Comparison of ENCODE assay signal across 8 cellular contexts in genomic region chr18:45686892-45687611, GRCh38. TPM values are rescaled to one million over a fixed set of nuclear protein-coding genes. Genes with fewer than 3 reads are reported as not detected.
A peak's percentile ranks its signal among the peaks of the same experiment; 100 is the strongest.
DNase-seq lines count a peak whose midpoint lies in the region; ATAC-seq, FAIRE-seq and TF ChIP-seq lines count a peak whose summit lies in the region.

No MANE protein-coding gene starts in this region.

- TF ChIP-seq CTCF in kidney (IDR thresholded peaks at IDR 0.05; ENCODE audit: borderline replicate concordance, extremely low read depth, insufficient read depth) = no peak

- DNase-seq in GM12892 (ENCODE audit: insufficient read length) = peak; percentile 45
- DNase-seq in KG1 (lab: John Stamatoyannopoulos, UW) = peak; percentile 42
- peak; percentile 43 to 49 for DNase-seq in activated CD4-positive, alpha-beta T cell treated with anti-CD3 and anti-CD28 coated beads, Interleukin-2, amount 50 U/mL, for 48 hours
- DNase-seq in kidney = peak; percentile 77
- DNase-seq in DMS79 treated with DMSO at 0.1 percent for 48 hours (lab: John Stamatoyannopoulos, UW) = no peak
- no peak for DNase-seq in NCI-H1092 (lab: John Stamatoyannopoulos, UW)
- DNase-seq in SHP77 treated with DMSO at 0.1 percent for 48 hours (lab: John Stamatoyannopoulos, UW) = no peak

- peak; percentile 83 for FAIRE-seq in GM12892 (lab: Jason Lieb, UNC)
- FAIRE-seq in kidney (lab: Jason Lieb, UNC) = no peak

- no peaks in the 10 kb centered on the region for H3K36me3 ChIP-seq in kidney (ENCODE audit: control insufficient read depth in 1 of 2, insufficient read depth in 2 of 2, low read length in 2 of 2)

- no peaks in the 10 kb centered on the region for H3K9me3 ChIP-seq in kidney (ENCODE audit: control insufficient read depth in 1 of 2, low read length in 2 of 2)

- H3K9ac ChIP-seq in kidney (ENCODE audit: low read length in 2 of 2) = no peak overlapping the region

- ATAC-seq in GM21529 (IDR thresholded peaks at IDR 0.05; ENCODE audit: unreplicated experiment) = peak; percentile 84

- peak; percentile 27; the same call in 1 of the 2 replicates for TF ChIP-seq POLR2A in GM12892 (IDR thresholded peaks at IDR 0.05; ENCODE audit: low read depth, low read length)

- intact Hi-C loops in kidney (cut with DNase I) = no loop called here

- H3K27ac ChIP-seq in kidney (ENCODE audit: low read depth in 2 of 2, low read length in 2 of 2) = no peak overlapping the region

- peaks cover 0 to 2% of the 10 kb centered on the region in 2 donors for H3K4me1 ChIP-seq in kidney (ENCODE audit: control insufficient read depth in 1 of 2, insufficient read depth in 1 of 2, low read depth in 1 of 2, low read length in 2 of 2)

- no peak overlapping the region for H3K4me3 ChIP-seq in kidney (ENCODE audit: low read length in 2 of 2)

RNA-seq across cellular contexts. Expression of gene SLC14A1, which starts 36.9 kb away (rescaled TPM):
- 0.53 TPM for polyA plus RNA-seq in GM12892 (2012; ENCODE audit: missing spikeins)
- 8.5 TPM for total RNA-seq in kidney
- 15.3 TPM for polyA plus RNA-seq in kidney (ENCODE audit: insufficient read depth, low read depth, low replicate concordance)

Comparison
In these comparisons a context has a peak if more than half of its experiments do, and no peak if none do; other contexts are left out.
1. DNase-seq: peak in GM12892 (single experiment), KG1 (single experiment), activated CD4-positive, alpha-beta T cell treated with anti-CD3 and anti-CD28 coated beads, Interleukin-2, amount 50 U/mL, for 48 hours (2 of 2) and kidney (single experiment); none in DMS79 treated with DMSO at 0.1 percent for 48 hours (single experiment), NCI-H1092 (single experiment) and SHP77 treated with DMSO at 0.1 percent for 48 hours (single experiment).